Comparison of ENCODE assay signal across 1 cellular context in the genomic region with DNA sequence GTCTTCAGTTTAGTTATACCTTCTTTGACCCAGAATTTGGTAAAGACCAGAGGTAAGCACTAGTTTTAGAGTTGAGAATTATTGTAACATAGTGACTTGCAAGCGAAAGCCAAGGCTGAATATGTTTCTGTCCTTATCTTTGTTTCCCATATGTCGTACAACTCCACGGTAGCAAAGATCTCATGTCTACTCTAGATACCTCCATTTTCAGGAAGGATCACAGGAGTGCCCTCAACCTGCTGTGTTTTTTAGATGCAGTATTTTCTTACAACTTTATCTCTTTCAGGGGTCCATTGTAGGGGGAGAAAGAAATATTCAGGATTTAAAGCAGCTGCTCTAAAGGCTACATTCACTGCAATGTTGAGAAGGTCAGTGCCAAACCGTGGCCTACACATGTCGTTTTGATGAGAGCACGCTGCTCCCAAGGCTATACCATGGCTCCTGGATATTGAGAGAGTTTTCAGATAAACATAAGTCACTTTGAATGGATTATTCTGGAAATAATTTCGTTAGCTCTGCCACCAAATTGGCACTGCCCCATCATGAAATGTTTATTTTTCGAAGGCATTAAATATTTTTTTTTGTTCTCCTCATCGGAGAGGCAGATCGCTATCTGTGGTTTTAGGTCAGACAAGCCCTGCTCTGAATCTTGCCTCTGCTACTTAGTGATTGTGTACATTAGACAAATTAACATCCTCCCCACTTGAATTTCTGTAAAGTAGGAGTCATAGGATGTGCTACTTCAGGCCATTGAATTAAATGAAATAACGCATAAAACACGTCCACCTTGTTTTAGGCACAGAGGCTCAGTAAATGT.
TF ChIP-seq lines count a peak whose summit lies in the region.

No MANE protein-coding gene starts in this region.

TF ChIP-seq in IMR-90, 13 proteins besides CTCF, POLR2A, EP300 and RAD21:
- TF ChIP-seq SMC3 (IDR thresholded peaks at IDR 0.05; ENCODE audit: low read depth, low read length), result no peak
- TF ChIP-seq CHD1 (IDR thresholded peaks at IDR 0.05; ENCODE audit: low read depth, low read length), result no peak
- TF ChIP-seq MXI1 (IDR thresholded peaks at IDR 0.05; ENCODE audit: borderline replicate concordance, low read depth, low read length), result no peak
- no peak for TF ChIP-seq BHLHE40 (IDR thresholded peaks at IDR 0.05; ENCODE audit: low read depth, low read length)
- TF ChIP-seq CEBPB (IDR thresholded peaks at IDR 0.05; ENCODE audit: low read depth, low read length), result no peak
- no peak for TF ChIP-seq MAZ (IDR thresholded peaks at IDR 0.05; ENCODE audit: borderline replicate concordance, low read depth, low read length)
